19 cellular contexts compared by ENCODE assay signal in the genomic region with DNA sequence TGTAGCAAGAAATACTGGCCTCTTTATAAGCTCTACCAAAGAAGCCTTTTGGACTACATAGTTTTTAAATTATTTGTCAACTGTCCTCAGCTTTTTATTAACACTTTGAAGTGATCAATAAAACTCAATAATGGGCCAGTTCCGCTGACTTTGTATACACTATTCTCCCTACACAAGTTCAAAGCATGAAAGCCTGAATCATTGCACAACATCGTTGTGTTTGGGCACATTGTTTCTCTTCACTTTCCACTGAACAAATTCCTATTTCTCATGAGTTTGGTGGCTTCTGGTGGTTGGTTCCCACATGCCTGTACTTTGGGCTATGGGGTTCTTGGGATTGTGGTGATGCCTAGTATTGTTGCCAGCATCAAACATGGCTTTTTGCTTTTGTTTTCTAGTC.
"Had no signal": no experiment of that assay in that cellular context is flagged by ENCODE, and none has a peak within 500 bp of the region (broad histone marks: within the 10 kb centered on the region; RNA-seq: fewer than 3 reads in every experiment).

No MANE protein-coding gene starts in this region.

- H3K4me3 ChIP-seq: MG63 had no signal

- H3K27me3 ChIP-seq: MG63 had no signal

- H3K36me3 ChIP-seq: MG63 had no signal

- H3K4me2 ChIP-seq: SK-N-SH had no signal

- DNase-seq: KBM-7, MG63, NCI-H1092 treated with DMSO at 0.1 percent for 48 hours, NCI-H1436, NCI-H187, NCI-H2029, NCI-H2081 treated with DMSO at 0.1 percent for 48 hours, NCI-H2171, NCI-H226, NCI-H446, NCI-H510A, NCI-H524 treated with DMSO at 0.1 percent for 48 hours, NCI-H69, NCI-H774, Right ventricle myocardium superior, RPMI8226, SK-N-SH, SW 1271 had no signal

- H3K9ac ChIP-seq: SK-N-SH had no signal

- H3K9me3 ChIP-seq: MG63, SK-N-SH had no signal

- H3K9me2 ChIP-seq: SK-N-SH had no signal

- FAIRE-seq: RCC 7860 had no signal
